Comparison of ENCODE assay signal across 8 cellular contexts in genomic region chr16:30922960-30923535, GRCh38.
DNase-seq lines count a peak whose midpoint lies in the region; ATAC-seq and TF ChIP-seq lines count a peak whose summit lies in the region.

No MANE protein-coding gene starts in this region.

- H3K9me3 Mint-ChIP-seq in central memory CD8-positive, alpha-beta T cell, result no peaks in the 10 kb centered on the region

- H3K4me1 Mint-ChIP-seq in central memory CD8-positive, alpha-beta T cell, result peaks cover 21% of the 10 kb centered on the region

- H3K4me3 ChIP-seq in AG10803 (ENCODE audit: low read length), result peak overlapping the region; percentile 98

- peak overlapping the region; percentile 91 for H3K27ac Mint-ChIP-seq in central memory CD8-positive, alpha-beta T cell (ENCODE audit: low read depth)

- H3K4me3 Mint-ChIP-seq in central memory CD8-positive, alpha-beta T cell, result peak overlapping the region; percentile 89

- H3K27me3 Mint-ChIP-seq in central memory CD8-positive, alpha-beta T cell, result no peaks in the 10 kb centered on the region

- TF ChIP-seq CTCF in AG10803 (conservative IDR thresholded peaks at IDR 0.05; ENCODE audit: low read length), result no peak

- DNase-seq in AG10803 (ENCODE audit: low read depth), result peak; percentile 100
- peak; percentile 96 for DNase-seq in GM19238 (ENCODE audit: insufficient read length, low spot score)
- peak; percentile 98 for DNase-seq in NCI-H446 treated with DMSO at 0.1 percent for 48 hours (lab: John Stamatoyannopoulos, UW)
- peak; percentile 83 to 93 for DNase-seq in central memory CD8-positive, alpha-beta T cell (ENCODE audit: low spot score in 2 of 2)
- DNase-seq in iris pigment epithelial cell (ENCODE audit: low read depth), result peak; percentile 100
- DNase-seq in smooth muscle cell of the brain vasculature (ENCODE audit: low read depth, low spot score), result peak; percentile 100

- peak; percentile 70 for ATAC-seq in HG03432 (IDR thresholded peaks at IDR 0.05; ENCODE audit: unreplicated experiment)
- peak; percentile 74 to 75 for ATAC-seq in activated CD4-positive, CD25-positive, alpha-beta regulatory T cell treated with anti-CD3 and anti-CD28 coated beads, Interleukin-2, amount 50 U/mL, for 24 hours
- peak; percentile 77 for ATAC-seq in central memory CD8-positive, alpha-beta T cell (replicated peaks; ENCODE audit: extremely low read depth, poor library complexity, severe bottlenecking)

- peaks cover 1% of the 10 kb centered on the region for H3K36me3 Mint-ChIP-seq in central memory CD8-positive, alpha-beta T cell (ENCODE audit: insufficient read depth)

Comparison
In these comparisons a context has a peak if more than half of its experiments do, and no peak if none do; other contexts are left out.
1. Peak in every context shown above with its lines: DNase-seq, ATAC-seq and H3K4me3 ChIP-seq.